ENCODE assay signal across 1 cellular context in genomic region chrX:154017766-154018517, GRCh38.
TF ChIP-seq lines count a peak whose summit lies in the region.

No MANE protein-coding gene starts in this region.

TF ChIP-seq in GM23338, 12 proteins besides CTCF, POLR2A, EP300 and RAD21 (continued from another document):
- TF ChIP-seq ZNF462 (CRISPR knock-in tag; IDR thresholded peaks at IDR 0.05) (no peak), EZH2phosphoT487 (IDR thresholded peaks at IDR 0.05; ENCODE audit: unreplicated experiment) (no peak), REST (IDR thresholded peaks at IDR 0.05; ENCODE audit: unreplicated experiment) (no peak), ZNF331 (CRISPR knock-in tag; IDR thresholded peaks at IDR 0.05; ENCODE audit: low read depth) (no peak), JUNB (IDR thresholded peaks at IDR 0.05; ENCODE audit: unreplicated experiment) (no peak)
